Comparison of ENCODE assay signal across 1 cellular context in the genomic region with DNA sequence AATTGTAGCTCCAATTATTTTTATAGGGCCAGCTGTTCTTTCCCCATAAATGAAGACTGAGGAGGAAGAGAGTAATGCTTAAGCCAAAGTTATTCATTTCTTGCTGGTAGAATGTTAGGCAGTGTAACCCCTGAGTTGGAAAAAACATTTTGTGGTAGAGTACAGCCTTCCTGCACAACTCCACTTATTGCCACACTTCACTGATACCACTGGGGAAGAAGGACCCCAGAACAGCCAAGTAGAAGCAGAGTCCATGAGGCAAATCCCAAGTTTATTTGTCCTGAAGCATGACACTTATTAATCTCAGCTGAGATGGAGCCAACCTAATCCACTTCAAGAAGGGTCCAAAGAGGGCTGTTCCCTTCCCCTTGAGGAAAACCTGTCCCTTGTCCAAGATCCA.
TF ChIP-seq lines count a peak whose summit lies in the region.

No MANE protein-coding gene starts in this region.

TF ChIP-seq in H1, 55 proteins besides CTCF, POLR2A, EP300 and RAD21 (continued from another document):
- TF ChIP-seq, protein P1, sequence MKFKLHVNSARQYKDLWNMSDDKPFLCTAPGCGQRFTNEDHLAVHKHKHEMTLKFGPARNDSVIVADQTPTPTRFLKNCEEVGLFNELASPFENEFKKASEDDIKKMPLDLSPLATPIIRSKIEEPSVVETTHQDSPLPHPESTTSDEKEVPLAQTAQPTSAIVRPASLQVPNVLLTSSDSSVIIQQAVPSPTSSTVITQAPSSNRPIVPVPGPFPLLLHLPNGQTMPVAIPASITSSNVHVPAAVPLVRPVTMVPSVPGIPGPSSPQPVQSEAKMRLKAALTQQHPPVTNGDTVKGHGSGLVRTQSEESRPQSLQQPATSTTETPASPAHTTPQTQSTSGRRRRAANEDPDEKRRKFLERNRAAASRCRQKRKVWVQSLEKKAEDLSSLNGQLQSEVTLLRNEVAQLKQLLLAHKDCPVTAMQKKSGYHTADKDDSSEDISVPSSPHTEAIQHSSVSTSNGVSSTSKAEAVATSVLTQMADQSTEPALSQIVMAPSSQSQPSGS (IDR thresholded peaks at IDR 0.05; ENCODE audit: low read length) = no peak
- TF ChIP-seq KDM4A (IDR thresholded peaks at IDR 0.05; ENCODE audit: low read depth, low read length, severe bottlenecking) (no peak), POU5F1 (IDR thresholded peaks at IDR 0.05; ENCODE audit: low read depth, low read length) (no peak), BCL11A (IDR thresholded peaks at IDR 0.05; ENCODE audit: low read depth in 2 of 2, low read length in 2 of 2) (no peak), HDAC6 (IDR thresholded peaks at IDR 0.05; ENCODE audit: low read depth, low read length) (no peak), GABPA (IDR thresholded peaks at IDR 0.05; ENCODE audit: borderline replicate concordance, insufficient read depth, low read length) (no peak)
